ENCODE assay signal across 8 cellular contexts in genomic region chr9:84296146-84296843, GRCh38. TPM values are rescaled to one million over a fixed set of nuclear protein-coding genes. Genes with fewer than 3 reads are reported as not detected.
A peak's percentile ranks its signal among the peaks of the same experiment; 100 is the strongest.
DNase-seq lines count a peak whose midpoint lies in the region; FAIRE-seq and TF ChIP-seq lines count a peak whose summit lies in the region.

No MANE protein-coding gene starts in this region.

- H3K27me3 ChIP-seq in bronchial epithelial cell (ENCODE audit: control insufficient read depth, insufficient read depth, low read length): no peaks in the 10 kb centered on the region

- H3K36me3 ChIP-seq in bronchial epithelial cell (ENCODE audit: control insufficient read depth, insufficient read depth, low read length): no peaks in the 10 kb centered on the region

- TF ChIP-seq CTCF in GM10248 (IDR thresholded peaks at IDR 0.05; ENCODE audit: control extremely low read depth, extremely low read depth, low read depth, missing control alignments) (no peak), HFF-Myc (IDR thresholded peaks at IDR 0.05; ENCODE audit: low read depth, low read length, missing control alignments) (no peak), bronchial epithelial cell (IDR thresholded peaks at IDR 0.05; ENCODE audit: insufficient read depth, low read length, severe bottlenecking) (no peak)

- DNase-seq in GM10248 (ENCODE audit: extremely low spot score) (peak; percentile 50), HFF-Myc (ENCODE audit: extremely low read depth, low read depth) (peak; percentile 15), RCC 7860 (ENCODE audit: low spot score) (peak; percentile 62), bronchial epithelial cell (ENCODE audit: low read depth) (peak; percentile 85), NCI-H446 treated with DMSO at 0.1 percent for 48 hours (lab: John Stamatoyannopoulos, UW) (no peak), hippocampal formation (lab: John Stamatoyannopoulos, UW) (no peak), G401 (ENCODE audit: low spot score) (no peak)
- peak; percentile 73 for DNase-seq in stimulated activated CD4-positive, alpha-beta T cell treated with anti-CD3 and anti-CD28 coated beads, Interleukin-4, amount 100 ng/mL, for 24 hours

- POLR2A ChIA-PET in GM10248 (lab: Yijun Ruan, JAX): no interaction called here

- CTCF ChIA-PET in GM10248 (lab: Yijun Ruan, JAX): interaction anchor here (1.2 to 4.2 kb wide), 6 partner anchors 9 to 72 kb away, joined by 3 to 44 read pairs (median 8); no protein-coding TSS in a partner anchor

- no peak overlapping the region for H3K4me3 ChIP-seq in HFF-Myc (replicated peaks; ENCODE audit: low read depth, low read length)
- H3K4me3 ChIP-seq in bronchial epithelial cell (ENCODE audit: low read depth, low read length): no peak overlapping the region

- in situ Hi-C loops in G401 (cut with HindIII; ENCODE audit: low sequenced_read_pairs): no loop called here

- FAIRE-seq in RCC 7860 (lab: Jason Lieb, UNC) (peak; percentile 54), bronchial epithelial cell (lab: Jason Lieb, UNC) (no peak)

RNA-seq across cellular contexts. Expression of gene SLC28A3, which starts 44.3 kb away (rescaled TPM):
- total RNA-seq in bronchial epithelial cell: 0.53 and 15.0 TPM in 2 replicates
- not detected in 2 replicates for total RNA-seq in G401 (2014; rRNA removed; shearing (Covaris generic))

Comparison
In these comparisons a context has a peak if more than half of its experiments do, and no peak if none do; other contexts are left out.
1. DNase-seq: peak in GM10248 (single experiment), HFF-Myc (single experiment), RCC 7860 (single experiment), bronchial epithelial cell (single experiment) and stimulated activated CD4-positive, alpha-beta T cell treated with anti-CD3 and anti-CD28 coated beads, Interleukin-4, amount 100 ng/mL, for 24 hours (single experiment); none in NCI-H446 treated with DMSO at 0.1 percent for 48 hours (single experiment), hippocampal formation (0 of 2) and G401 (single experiment).